17 cellular contexts compared by ENCODE assay signal in the genomic region with DNA sequence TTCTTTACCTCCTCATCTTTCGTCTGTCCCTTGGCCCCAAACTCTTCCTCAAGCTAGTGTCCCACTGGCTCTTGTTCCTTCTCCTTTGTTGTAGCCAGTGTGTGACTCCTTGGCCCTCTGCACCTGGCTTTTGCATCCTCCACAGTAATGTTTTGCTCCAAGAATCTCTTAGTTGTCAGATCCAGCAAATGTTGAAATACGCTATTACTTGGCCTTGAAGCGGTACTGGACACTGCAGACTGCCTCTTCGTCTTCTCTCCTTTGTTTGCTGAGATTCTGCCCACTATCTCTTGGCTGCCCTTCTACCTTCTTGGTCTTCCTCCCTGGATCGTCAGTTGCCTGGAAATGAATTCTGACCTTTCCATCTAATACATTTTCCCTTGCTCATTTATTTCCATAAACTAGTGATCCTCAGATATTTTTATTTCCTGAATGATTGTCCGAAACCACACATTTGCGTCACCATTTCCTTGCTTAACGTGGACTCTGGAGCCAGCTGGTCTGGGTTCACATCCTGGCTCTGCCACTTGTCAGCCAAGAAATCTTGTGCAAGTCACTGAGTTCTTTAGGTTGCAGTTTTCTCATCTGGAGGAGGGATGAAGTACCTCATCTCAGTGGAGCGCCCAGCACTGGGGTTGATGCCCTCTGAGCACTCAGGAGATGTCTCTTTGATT.
A peak's percentile ranks its signal among the peaks of the same experiment; 100 is the strongest.
DNase-seq lines count a peak whose midpoint lies in the region; ATAC-seq and TF ChIP-seq lines count a peak whose summit lies in the region.
"Had no signal": no experiment of that assay in that cellular context is flagged by ENCODE, and none has a peak within 500 bp of the region (broad histone marks: within the 10 kb centered on the region; RNA-seq: fewer than 3 reads in every experiment).

No MANE protein-coding gene starts in this region.

- no peak overlapping the region for H3K4me3 Mint-ChIP-seq in nephron
- H3K4me3 Mint-ChIP-seq: activated T-helper 1 cell treated with anti-CD3 and anti-CD28 coated beads, Interleukin-12 subunit alpha, Interleukin-12 subunit beta, Interleukin-2, Interleukin-4 antibody, amounts not matched to agents 30 ng/mL and 10 ng/mL and 1 ng/mL, durations not matched to agents 14 hours and 24 hours and 36 hours; CD14-positive monocyte had no signal

- H3K9ac ChIP-seq in subcutaneous abdominal adipose tissue (ENCODE audit: low read length in 5 of 5), result no peak overlapping the region

- peak overlapping the region; percentile 23 to 73 (median 67) for H3K27ac Mint-ChIP-seq in nephron
- H3K27ac Mint-ChIP-seq: activated T-helper 1 cell treated with anti-CD3 and anti-CD28 coated beads, Interleukin-12 subunit alpha, Interleukin-12 subunit beta, Interleukin-2, Interleukin-4 antibody, amounts not matched to agents 30 ng/mL and 10 ng/mL and 1 ng/mL, durations not matched to agents 14 hours and 24 hours and 36 hours; CD14-positive monocyte had no signal

- ATAC-seq in esophagus mucosa (peak; percentile 53), HG02870 (IDR thresholded peaks at IDR 0.05; ENCODE audit: unreplicated experiment) (no peak)

- no peaks in the 10 kb centered on the region for H3K27me3 Mint-ChIP-seq in nephron (ENCODE audit: low read depth)

- peak overlapping the region in 1 of 5 donors; percentile 4 for H3K4me3 ChIP-seq in subcutaneous abdominal adipose tissue (ENCODE audit: low read depth in 1 of 5, low read length in 5 of 5)

- H3K9me3 ChIP-seq in subcutaneous abdominal adipose tissue (ENCODE audit: control insufficient read depth in 5 of 5, low read length in 5 of 5), result peaks cover 0 to 9% (median 7%) of the 10 kb centered on the region in 5 donors

- no peaks in the 10 kb centered on the region for H3K36me3 ChIP-seq in subcutaneous abdominal adipose tissue (ENCODE audit: control insufficient read depth in 5 of 5, insufficient read depth in 5 of 5, low read length in 5 of 5)

- no peaks in the 10 kb centered on the region for H3K27me3 ChIP-seq in subcutaneous abdominal adipose tissue (ENCODE audit: control insufficient read depth in 5 of 5, insufficient read depth in 4 of 5, low read length in 5 of 5)

- peaks cover 24% of the 10 kb centered on the region for H3K36me3 Mint-ChIP-seq in nephron (ENCODE audit: low read depth)

- peaks cover 6 to 26% (median 18%) of the 10 kb centered on the region in 5 donors for H3K4me1 ChIP-seq in subcutaneous abdominal adipose tissue (ENCODE audit: control insufficient read depth in 5 of 5, insufficient read depth in 5 of 5, low read length in 5 of 5)

- no peak for TF ChIP-seq CTCF in nephron (IDR thresholded peaks at IDR 0.05; ENCODE audit: unreplicated experiment in 3 of 3)

- H3K9me3 Mint-ChIP-seq in nephron, result peaks cover 5% of the 10 kb centered on the region

- DNase-seq in UCSD-AML1 (lab: John Stamatoyannopoulos, UW; ENCODE audit: unreplicated experiment) (peak; percentile 35), NCI-H2227 treated with DMSO at 0.1 percent for 48 hours (lab: John Stamatoyannopoulos, UW) (no peak), pons (ENCODE audit: low spot score) (no peak)
- DNase-seq: DMS79 treated with DMSO at 0.1 percent for 48 hours, NCI-H2029, NCI-H510A treated with DMSO at 0.1 percent for 48 hours, posterior cingulate gyrus, SHP77, substantia nigra, T-helper 1 cell, WERI-Rb-1 had no signal

- H3K27ac ChIP-seq in subcutaneous abdominal adipose tissue (ENCODE audit: low read depth, low read length), result peak overlapping the region; percentile 32
- H3K27ac ChIP-seq: WERI-Rb-1 had no signal

- peaks cover 58% of the 10 kb centered on the region for H3K4me1 Mint-ChIP-seq in nephron
